In genomic region chr3:138646527-138646926, GRCh38 we compare ENCODE assay signal across 2 cellular contexts.
TF ChIP-seq lines count a peak whose summit lies in the region.

No MANE protein-coding gene starts in this region.

TF ChIP-seq in HEK293, 187 proteins besides CTCF, POLR2A, EP300 and RAD21:
- TF ChIP-seq TSHZ1 (tag by site-specific recombination; IDR thresholded peaks at IDR 0.05; ENCODE audit: borderline replicate concordance) (no peak), SETDB1 (IDR thresholded peaks at IDR 0.05; ENCODE audit: insufficient read length, low read length) (peak; percentile 77), ZNF677 (tag by site-specific recombination; IDR thresholded peaks at IDR 0.05) (no peak), ZNF776 (tag by site-specific recombination; IDR thresholded peaks at IDR 0.05; ENCODE audit: borderline replicate concordance) (no peak), ZFHX2 (tag by site-specific recombination; conservative IDR thresholded peaks at IDR 0.05) (no peak), ZNF292 (tag by site-specific recombination; IDR thresholded peaks at IDR 0.05; ENCODE audit: borderline replicate concordance, low read depth) (no peak)
- TF ChIP-seq, protein P1, sequence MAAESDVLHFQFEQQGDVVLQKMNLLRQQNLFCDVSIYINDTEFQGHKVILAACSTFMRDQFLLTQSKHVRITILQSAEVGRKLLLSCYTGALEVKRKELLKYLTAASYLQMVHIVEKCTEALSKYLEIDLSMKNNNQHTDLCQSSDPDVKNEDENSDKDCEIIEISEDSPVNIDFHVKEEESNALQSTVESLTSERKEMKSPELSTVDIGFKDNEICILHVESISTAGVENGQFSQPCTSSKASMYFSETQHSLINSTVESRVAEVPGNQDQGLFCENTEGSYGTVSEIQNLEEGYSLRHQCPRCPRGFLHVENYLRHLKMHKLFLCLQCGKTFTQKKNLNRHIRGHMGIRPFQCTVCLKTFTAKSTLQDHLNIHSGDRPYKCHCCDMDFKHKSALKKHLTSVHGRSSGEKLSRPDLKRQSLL (tag by site-specific recombination; IDR thresholded peaks at IDR 0.05): no peak

TF ChIP-seq in GM12878, 131 proteins besides CTCF, POLR2A, EP300 and RAD21:
- no peak for TF ChIP-seq SREBF2 (IDR thresholded peaks at IDR 0.05; ENCODE audit: low read length)
- TF ChIP-seq CBX5 (IDR thresholded peaks at IDR 0.05; ENCODE audit: low read depth): 0 out of 2 replicates have a peak, but pooled peaks have one; percentile 29
- no peak for TF ChIP-seq ATF2 (IDR thresholded peaks at IDR 0.05; ENCODE audit: low read length)
- peak; percentile 40; the same call in 1 of the 2 replicates for TF ChIP-seq ZNF384 (IDR thresholded peaks at IDR 0.05; ENCODE audit: borderline replicate concordance, low read depth, low read length)
